1 cellular context compared by ENCODE assay signal in genomic region chr17:75740631-75741077, GRCh38.
A peak's percentile ranks its signal among the peaks of the same experiment; 100 is the strongest.
TF ChIP-seq lines count a peak whose summit lies in the region.

No MANE protein-coding gene starts in this region.

TF ChIP-seq in HepG2, 621 proteins besides CTCF, POLR2A, EP300 and RAD21 (continued from another document):
- TF ChIP-seq ATF5 (CRISPR knock-in tag; IDR thresholded peaks at IDR 0.05; ENCODE audit: low read depth) (no peak), KLF11 (CRISPR knock-in tag; IDR thresholded peaks at IDR 0.05) (no peak), KLF16 (CRISPR knock-in tag; IDR thresholded peaks at IDR 0.05) (no peak), ZNF672 (CRISPR knock-in tag; IDR thresholded peaks at IDR 0.05) (no peak), MTERF4 (CRISPR knock-in tag; IDR thresholded peaks at IDR 0.05) (0 out of 2 replicates have a peak, but pooled peaks have one; percentile 56), IKZF5 (CRISPR knock-in tag; IDR thresholded peaks at IDR 0.05) (peak; percentile 40; the same call in 1 of the 2 replicates), ZNF792 (CRISPR knock-in tag; IDR thresholded peaks at IDR 0.05) (0 out of 2 replicates have a peak, but pooled peaks have one; percentile 26), UBTF (CRISPR knock-in tag; IDR thresholded peaks at IDR 0.05) (0 out of 2 replicates have a peak, but pooled peaks have one; percentile 24), ZNF709 (CRISPR knock-in tag; IDR thresholded peaks at IDR 0.05) (no peak), ZNF7 (CRISPR knock-in tag; IDR thresholded peaks at IDR 0.05) (no peak)
- TF ChIP-seq, protein P1, sequence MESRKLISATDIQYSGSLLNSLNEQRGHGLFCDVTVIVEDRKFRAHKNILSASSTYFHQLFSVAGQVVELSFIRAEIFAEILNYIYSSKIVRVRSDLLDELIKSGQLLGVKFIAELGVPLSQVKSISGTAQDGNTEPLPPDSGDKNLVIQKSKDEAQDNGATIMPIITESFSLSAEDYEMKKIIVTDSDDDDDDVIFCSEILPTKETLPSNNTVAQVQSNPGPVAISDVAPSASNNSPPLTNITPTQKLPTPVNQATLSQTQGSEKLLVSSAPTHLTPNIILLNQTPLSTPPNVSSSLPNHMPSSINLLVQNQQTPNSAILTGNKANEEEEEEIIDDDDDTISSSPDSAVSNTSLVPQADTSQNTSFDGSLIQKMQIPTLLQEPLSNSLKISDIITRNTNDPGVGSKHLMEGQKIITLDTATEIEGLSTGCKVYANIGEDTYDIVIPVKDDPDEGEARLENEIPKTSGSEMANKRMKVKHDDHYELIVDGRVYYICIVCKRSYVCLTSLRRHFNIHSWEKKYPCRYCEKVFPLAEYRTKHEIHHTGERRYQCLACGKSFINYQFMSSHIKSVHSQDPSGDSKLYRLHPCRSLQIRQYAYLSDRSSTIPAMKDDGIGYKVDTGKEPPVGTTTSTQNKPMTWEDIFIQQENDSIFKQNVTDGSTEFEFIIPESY (CRISPR knock-in tag; IDR thresholded peaks at IDR 0.05): no peak
- TF ChIP-seq, protein P2, sequence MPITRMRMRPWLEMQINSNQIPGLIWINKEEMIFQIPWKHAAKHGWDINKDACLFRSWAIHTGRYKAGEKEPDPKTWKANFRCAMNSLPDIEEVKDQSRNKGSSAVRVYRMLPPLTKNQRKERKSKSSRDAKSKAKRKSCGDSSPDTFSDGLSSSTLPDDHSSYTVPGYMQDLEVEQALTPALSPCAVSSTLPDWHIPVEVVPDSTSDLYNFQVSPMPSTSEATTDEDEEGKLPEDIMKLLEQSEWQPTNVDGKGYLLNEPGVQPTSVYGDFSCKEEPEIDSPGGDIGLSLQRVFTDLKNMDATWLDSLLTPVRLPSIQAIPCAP (CRISPR knock-in tag; IDR thresholded peaks at IDR 0.05; ENCODE audit: low read depth): no peak
- TF ChIP-seq, protein P3, sequence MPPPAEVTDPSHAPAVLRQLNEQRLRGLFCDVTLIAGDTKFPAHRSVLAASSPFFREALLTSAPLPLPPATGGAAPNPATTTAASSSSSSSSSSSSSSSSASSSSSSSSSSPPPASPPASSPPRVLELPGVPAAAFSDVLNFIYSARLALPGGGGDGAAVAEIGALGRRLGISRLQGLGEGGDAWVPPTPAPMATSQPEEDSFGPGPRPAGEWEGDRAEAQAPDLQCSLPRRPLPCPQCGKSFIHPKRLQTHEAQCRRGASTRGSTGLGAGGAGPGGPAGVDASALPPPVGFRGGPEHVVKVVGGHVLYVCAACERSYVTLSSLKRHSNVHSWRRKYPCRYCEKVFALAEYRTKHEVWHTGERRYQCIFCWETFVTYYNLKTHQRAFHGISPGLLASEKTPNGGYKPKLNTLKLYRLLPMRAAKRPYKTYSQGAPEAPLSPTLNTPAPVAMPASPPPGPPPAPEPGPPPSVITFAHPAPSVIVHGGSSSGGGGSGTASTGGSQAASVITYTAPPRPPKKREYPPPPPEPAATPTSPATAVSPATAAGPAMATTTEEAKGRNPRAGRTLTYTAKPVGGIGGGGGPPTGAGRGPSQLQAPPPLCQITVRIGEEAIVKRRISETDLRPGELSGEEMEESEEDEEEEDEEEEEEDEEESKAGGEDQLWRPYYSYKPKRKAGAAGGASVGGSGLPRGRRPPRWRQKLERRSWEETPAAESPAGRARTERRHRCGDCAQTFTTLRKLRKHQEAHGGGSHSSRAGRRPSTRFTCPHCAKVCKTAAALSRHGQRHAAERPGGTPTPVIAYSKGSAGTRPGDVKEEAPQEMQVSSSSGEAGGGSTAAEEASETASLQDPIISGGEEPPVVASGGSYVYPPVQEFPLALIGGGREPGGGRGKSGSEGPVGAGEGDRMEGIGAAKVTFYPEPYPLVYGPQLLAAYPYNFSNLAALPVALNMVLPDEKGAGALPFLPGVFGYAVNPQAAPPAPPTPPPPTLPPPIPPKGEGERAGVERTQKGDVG (CRISPR knock-in tag; IDR thresholded peaks at IDR 0.05; ENCODE audit: borderline replicate concordance): no peak
TF ChIP-seq in HepG2: peak in this region for 35.
